8 cellular contexts compared by ENCODE assay signal in genomic region chr7:38630720-38631673, GRCh38. TPM values are rescaled to one million over a fixed set of nuclear protein-coding genes. Genes with fewer than 3 reads are reported as not detected.
DNase-seq lines count a peak whose midpoint lies in the region; ATAC-seq and TF ChIP-seq lines count a peak whose summit lies in the region.

AMPH (minus strand) TSS chr7:38631373; CDS start chr7:38631351, 22 bp downstream.

- no peaks in the 10 kb centered on the region for H3K9me3 Mint-ChIP-seq in MCF 10A (ENCODE audit: unreplicated experiment)

- no peak for ATAC-seq in GM21825 (IDR thresholded peaks at IDR 0.05; ENCODE audit: unreplicated experiment)
- ATAC-seq in GM19023 (IDR thresholded peaks at IDR 0.05; ENCODE audit: unreplicated experiment): no peak

- intact Hi-C loops in MCF 10A (cut with micrococcal nuclease): no loop called here

- peaks cover 18% of the 10 kb centered on the region for H3K27me3 Mint-ChIP-seq in MCF 10A (ENCODE audit: insufficient read depth, unreplicated experiment)

- peak within 1 kb of the TSS; percentile 50 for H3K4me3 ChIP-seq in iPS-11a (ENCODE audit: low read depth, low read length)

- H3K27ac Mint-ChIP-seq in MCF 10A (ENCODE audit: low read depth, unreplicated experiment): no peak within 1 kb of the TSS

- DNase-seq in GM20000 (ENCODE audit: low spot score) (peak; percentile 16), NCI-H524 (lab: John Stamatoyannopoulos, UW) (peak; percentile 20 to 45), MCF 10A (ENCODE audit: unreplicated experiment) (peak; percentile 37), retina (peak; percentile 87), UCSD-AML1 (lab: John Stamatoyannopoulos, UW; ENCODE audit: unreplicated experiment) (no peak)

- no peak for TF ChIP-seq CTCF in GM20000 (IDR thresholded peaks at IDR 0.05; ENCODE audit: extremely low read depth, missing control alignments)
- TF ChIP-seq CTCF in MCF 10A (IDR thresholded peaks at IDR 0.05; ENCODE audit: unreplicated experiment): no peak

- no peaks in the 10 kb centered on the region for H3K4me1 Mint-ChIP-seq in MCF 10A (ENCODE audit: insufficient read depth, unreplicated experiment)

- POLR2A ChIA-PET in MCF 10A (lab: Yijun Ruan, JAX): no interaction called here

- CTCF ChIA-PET in MCF 10A (lab: Yijun Ruan, JAX): interaction anchor here (0.9 to 1.1 kb wide), 4 partner anchors 11 to 118 kb away, joined by 3 to 5 read pairs (median 3); no protein-coding TSS in a partner anchor

- BruUV-seq in MCF 10A (replicated peaks; lab: Mats Ljungman, UMichigan): no TSS peak

- peak within 1 kb of the TSS; percentile 68 for H3K4me3 Mint-ChIP-seq in MCF 10A (ENCODE audit: unreplicated experiment)

- no peaks in the 10 kb centered on the region for H3K36me3 Mint-ChIP-seq in MCF 10A (ENCODE audit: insufficient read depth, unreplicated experiment)

RNA-seq across cellular contexts. Expression of gene AMPH, which starts in this region (rescaled TPM):
- total RNA-seq in MCF 10A (2022): 0.63 and 0.81 TPM in 2 replicates

Comparison
In these comparisons a context has a peak if more than half of its experiments do, and no peak if none do; other contexts are left out.
1. Peak in DNase-seq in MCF 10A; RNA of the gene not detected or under 1 TPM.